Comparison of ENCODE assay signal across 29 cellular contexts in genomic region chr14:89167705-89168104, GRCh38.
"Had no signal": no experiment of that assay in that cellular context is flagged by ENCODE, and none has a peak within 500 bp of the region (broad histone marks: within the 10 kb centered on the region; RNA-seq: fewer than 3 reads in every experiment).

No MANE protein-coding gene starts in this region.

- H3K4me1 ChIP-seq: breast epithelium, pancreas had no signal

- H3K27me3 Mint-ChIP-seq: activated B cell treated with CpG ODN at 0.5 μM for 24 hours; activated CD8-positive, alpha-beta T cell treated with anti-CD3 and anti-CD28 coated beads for 36 hours; activated naive CD8-positive, alpha-beta T cell treated with anti-CD3 and anti-CD28 coated beads, Interleukin-2, amount 50 U/mL, for 24 hours; memory B cell; naive thymus-derived CD8-positive, alpha-beta T cell; T-helper 17 cell had no signal

- H3K4me1 Mint-ChIP-seq: neural crest cell had no signal

- H3K27ac Mint-ChIP-seq: activated B cell treated with CpG ODN at 0.5 μM for 24 hours; activated CD8-positive, alpha-beta T cell treated with anti-CD3 and anti-CD28 coated beads for 36 hours; activated naive CD8-positive, alpha-beta T cell treated with anti-CD3 and anti-CD28 coated beads, Interleukin-2, amount 50 U/mL, for 24 hours; T-helper 17 cell had no signal

- H3K4me3 Mint-ChIP-seq: activated B cell treated with CpG ODN at 0.5 μM for 24 hours; activated CD8-positive, alpha-beta T cell treated with anti-CD3 and anti-CD28 coated beads for 36 hours; activated naive CD8-positive, alpha-beta T cell treated with anti-CD3 and anti-CD28 coated beads, Interleukin-2, amount 50 U/mL, for 24 hours; memory B cell; neural crest cell; T-helper 17 cell had no signal

- H3K4me3 ChIP-seq: breast epithelium, gastroesophageal sphincter, pancreas, psoas muscle, smooth muscle cell, suprapubic skin, tibial artery, upper lobe of right lung had no signal

- H3K27ac ChIP-seq: breast epithelium, gastroesophageal sphincter, pancreas, suprapubic skin, tibial artery, upper lobe of right lung had no signal

- ATAC-seq: activated CD8-positive, alpha-beta T cell treated with anti-CD3 and anti-CD28 coated beads for 36 hours; activated naive CD8-positive, alpha-beta T cell treated with anti-CD3 and anti-CD28 coated beads, Interleukin-2, amount 50 U/mL, for 24 hours; gastroesophageal sphincter; naive thymus-derived CD8-positive, alpha-beta T cell; pancreas; psoas muscle; T-helper 17 cell; upper lobe of right lung had no signal

- H3K36me3 ChIP-seq: breast epithelium had no signal

- H3K9me3 ChIP-seq: pancreas, suprapubic skin, tibial artery, upper lobe of right lung had no signal

- DNase-seq: activated B cell treated with CpG ODN at 0.5 μM for 24 hours; activated CD4-positive, alpha-beta T cell treated with anti-CD3 and anti-CD28 coated beads, Interleukin-2, amount 50 U/mL, for 1 hour; activated CD8-positive, alpha-beta T cell treated with anti-CD3 and anti-CD28 coated beads for 36 hours; activated naive CD4-positive, alpha-beta T cell treated with Interleukin-2 at 50 U/mL for 16 hours; activated naive CD8-positive, alpha-beta T cell treated with anti-CD3 and anti-CD28 coated beads, Interleukin-2, amount 50 U/mL, for 24 hours; activated T-cell treated with anti-CD3 and anti-CD28 coated beads, Interleukin-2, amount 50 U/mL, for 48 hours; central memory CD4-positive, alpha-beta T cell; effector memory CD4-positive, alpha-beta T cell; erythroblast; hippocampal formation; midbrain; naive thymus-derived CD8-positive, alpha-beta T cell; nucleus accumbens; pancreas; psoas muscle; stimulated activated CD4-positive, alpha-beta T cell treated with anti-CD3 and anti-CD28 coated beads, Interleukin-1b, Interleukin-23, amount 100 ng/mL, for 48 hours; stimulated activated CD4-positive, alpha-beta T cell treated with anti-CD3 and anti-CD28 coated beads, Interleukin-4, amount 100 ng/mL, for 4 hours; stimulated activated CD8-positive, alpha-beta memory T cell treated with anti-CD3 and anti-CD28 coated beads, Interleukin-4, amount 100 ng/mL, for 48 hours; stimulated activated naive CD4-positive, alpha-beta T cell; T-helper 17 cell; T1000; tibial artery; upper lobe of right lung had no signal

- H3K27me3 ChIP-seq: breast epithelium, gastroesophageal sphincter, pancreas, suprapubic skin, tibial artery, upper lobe of right lung had no signal
